Comparison of ENCODE assay signal across 18 cellular contexts in the genomic region with DNA sequence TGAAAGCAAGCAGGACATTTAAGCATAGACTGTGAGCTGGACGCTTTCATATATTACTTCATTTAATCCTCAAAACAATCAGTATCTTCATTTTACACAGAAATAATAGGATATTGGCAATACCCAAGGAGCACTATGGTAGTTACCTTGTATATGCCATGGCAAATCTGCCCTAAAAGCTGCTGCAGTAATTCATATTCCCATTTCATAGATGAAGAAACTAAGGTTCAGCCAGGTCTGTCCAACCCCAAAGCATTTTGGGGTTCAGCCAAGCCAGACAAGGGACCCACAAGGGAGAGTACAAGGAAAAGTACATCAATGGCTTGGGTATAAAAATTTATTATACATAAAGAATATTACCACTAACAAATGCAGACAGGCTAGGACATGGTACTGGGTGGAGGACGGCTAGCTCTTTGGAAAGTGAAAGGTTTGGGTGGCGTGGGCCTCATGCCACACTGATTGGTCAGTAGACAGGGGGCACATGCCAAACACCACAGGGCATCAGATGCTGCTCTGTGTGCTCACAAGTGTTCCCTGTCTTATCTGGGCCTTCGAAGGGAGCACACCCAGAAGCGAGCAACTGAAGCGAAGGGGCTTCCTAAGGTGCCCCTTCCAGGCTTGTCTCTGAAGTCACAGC. TPM values are rescaled to one million over a fixed set of nuclear protein-coding genes. Genes with fewer than 3 reads are reported as not detected.
DNase-seq lines count a peak whose midpoint lies in the region; ATAC-seq and TF ChIP-seq lines count a peak whose summit lies in the region.
"Had no signal": no experiment of that assay in that cellular context is flagged by ENCODE, and none has a peak within 500 bp of the region (broad histone marks: within the 10 kb centered on the region; RNA-seq: fewer than 3 reads in every experiment).

No MANE protein-coding gene starts in this region.

- peaks cover 48% of the 10 kb centered on the region for H3K4me1 Mint-ChIP-seq in activated CD4-positive, alpha-beta T cell treated with anti-CD3 and anti-CD28 coated beads, Interleukin-2, amount 10 ng/mL, durations not matched to agents 7 days and 5 days
- peaks cover 41% of the 10 kb centered on the region for H3K4me1 Mint-ChIP-seq in activated naive CD8-positive, alpha-beta T cell treated with anti-CD3 and anti-CD28 coated beads for 36 hours
- H3K4me1 Mint-ChIP-seq in stimulated activated effector memory CD8-positive, alpha-beta T cell treated with anti-CD3 and anti-CD28 coated beads, Interleukin-12 subunit alpha, Interleukin-12 subunit beta, amount 100 ng/mL, for 72 hours: peaks cover 47% of the 10 kb centered on the region

- no peak for TF ChIP-seq CTCF in mammary epithelial cell (conservative IDR thresholded peaks at IDR 0.05 in 1 of 2, IDR thresholded peaks at IDR 0.05 in 1 of 2; ENCODE audit: extremely low read depth in 1 of 2, insufficient read depth in 1 of 2, low read depth in 1 of 2, low read length in 2 of 2)

- DNase-seq in activated CD4-positive, alpha-beta T cell treated with anti-CD3 and anti-CD28 coated beads, Interleukin-2, amount 10 ng/mL, durations not matched to agents 7 days and 5 days: no peak
- no peak for DNase-seq in activated CD4-positive, alpha-beta T cell treated with anti-CD3 and anti-CD28 coated beads, Interleukin-2, amount 50 U/mL, for 1 hour
- no peak for DNase-seq in activated naive CD8-positive, alpha-beta T cell treated with anti-CD3 and anti-CD28 coated beads for 36 hours
- DNase-seq in stimulated activated effector memory CD8-positive, alpha-beta T cell treated with anti-CD3 and anti-CD28 coated beads, Interleukin-12 subunit alpha, Interleukin-12 subunit beta, amount 100 ng/mL, for 72 hours (ENCODE audit: low spot score in 2 of 2): peak in 1 of 2 donors; percentile 57
- DNase-seq in mammary epithelial cell: no peak
- no peak for DNase-seq in NOMO-1 treated with dmso at 0.1 percent for 144 hours (lab: John Stamatoyannopoulos, UW; ENCODE audit: unreplicated experiment)
- DNase-seq: activated gamma-delta T cell, COR-L47, esophagus squamous epithelium, GDM1, midbrain, NCI-H1436, NCI-H2227 treated with DMSO at 0.1 percent for 48 hours, SHP77 treated with DMSO at 0.1 percent for 48 hours had no signal

- in situ Hi-C loops in mammary epithelial cell (cut with MboI; ENCODE audit: low sequenced_read_pairs in 2 of 2): no loop called here

- no peaks in the 10 kb centered on the region for H3K9me3 ChIP-seq in mammary epithelial cell (replicated peaks; ENCODE audit: insufficient read depth, low read length)
- H3K9me3 ChIP-seq: A549, esophagus squamous epithelium, transverse colon had no signal

- no peak overlapping the region for H2AFZ ChIP-seq in mammary epithelial cell (ENCODE audit: low read depth, low read length)

- no peaks in the 10 kb centered on the region for H4K20me1 ChIP-seq in mammary epithelial cell (ENCODE audit: insufficient read depth, low read length)

- H3K36me3 Mint-ChIP-seq in activated CD4-positive, alpha-beta T cell treated with anti-CD3 and anti-CD28 coated beads, Interleukin-2, amount 10 ng/mL, durations not matched to agents 7 days and 5 days (ENCODE audit: low read depth): peaks cover 77% of the 10 kb centered on the region
- H3K36me3 Mint-ChIP-seq in activated naive CD8-positive, alpha-beta T cell treated with anti-CD3 and anti-CD28 coated beads for 36 hours: peaks cover 73% of the 10 kb centered on the region
- peaks cover 85% of the 10 kb centered on the region for H3K36me3 Mint-ChIP-seq in stimulated activated effector memory CD8-positive, alpha-beta T cell treated with anti-CD3 and anti-CD28 coated beads, Interleukin-12 subunit alpha, Interleukin-12 subunit beta, amount 100 ng/mL, for 72 hours

- H3K79me2 ChIP-seq in mammary epithelial cell (ENCODE audit: insufficient read depth, low read length): no peaks in the 10 kb centered on the region

- CTCF ChIA-PET in activated CD4-positive, alpha-beta T cell treated with anti-CD3 and anti-CD28 coated beads, Interleukin-2, amount 10 ng/mL, durations not matched to agents 7 days and 5 days (lab: Charles Lee): interaction anchor here (0.6 to 1.4 kb wide), 2 partner anchors 9 to 172 kb away, joined by 3 to 5 read pairs; no protein-coding TSS in a partner anchor
- CTCF ChIA-PET in mammary epithelial cell (lab: Charles Lee; ENCODE audit: low non-redundant PET): no interaction called here

- H3K27me3 Mint-ChIP-seq in activated CD4-positive, alpha-beta T cell treated with anti-CD3 and anti-CD28 coated beads, Interleukin-2, amount 10 ng/mL, durations not matched to agents 7 days and 5 days: no peaks in the 10 kb centered on the region
- peaks cover 4% of the 10 kb centered on the region for H3K27me3 Mint-ChIP-seq in activated naive CD8-positive, alpha-beta T cell treated with anti-CD3 and anti-CD28 coated beads for 36 hours

- dilution Hi-C loops in mammary epithelial cell (cut with HindIII; ENCODE audit: low sequenced_read_pairs): no loop called here

- peaks cover 19% of the 10 kb centered on the region for H3K36me3 ChIP-seq in mammary epithelial cell (ENCODE audit: insufficient read depth, low read length)

- H3K4me2 ChIP-seq in mammary epithelial cell (ENCODE audit: insufficient read depth, low read depth, low read length): no peak overlapping the region
- H3K4me2 ChIP-seq: A549 had no signal

- BruUV-seq in mammary epithelial cell (replicated peaks; lab: Mats Ljungman, UMichigan): no TSS peak

- no peaks in the 10 kb centered on the region for H3K27me3 ChIP-seq in mammary epithelial cell (ENCODE audit: insufficient read depth, low read length)
- H3K27me3 ChIP-seq: esophagus squamous epithelium, transverse colon had no signal

- peak overlapping the region; percentile 53 for H3K4me3 Mint-ChIP-seq in activated CD4-positive, alpha-beta T cell treated with anti-CD3 and anti-CD28 coated beads, Interleukin-2, amount 10 ng/mL, durations not matched to agents 7 days and 5 days
- H3K4me3 Mint-ChIP-seq in activated naive CD8-positive, alpha-beta T cell treated with anti-CD3 and anti-CD28 coated beads for 36 hours: peak overlapping the region; percentile 23
- peak overlapping the region; percentile 55 for H3K4me3 Mint-ChIP-seq in stimulated activated effector memory CD8-positive, alpha-beta T cell treated with anti-CD3 and anti-CD28 coated beads, Interleukin-12 subunit alpha, Interleukin-12 subunit beta, amount 100 ng/mL, for 72 hours

- WGBS in mammary epithelial cell (ENCODE audit: low coverage, missing lambda C conversion rate): 92% methylated on average over 6 of the region's 6 CpGs

- peaks cover 5% of the 10 kb centered on the region for H3K9me3 Mint-ChIP-seq in activated CD4-positive, alpha-beta T cell treated with anti-CD3 and anti-CD28 coated beads, Interleukin-2, amount 10 ng/mL, durations not matched to agents 7 days and 5 days
- H3K9me3 Mint-ChIP-seq in activated naive CD8-positive, alpha-beta T cell treated with anti-CD3 and anti-CD28 coated beads for 36 hours: peaks cover 10% of the 10 kb centered on the region
- peaks cover 3% of the 10 kb centered on the region for H3K9me3 Mint-ChIP-seq in stimulated activated effector memory CD8-positive, alpha-beta T cell treated with anti-CD3 and anti-CD28 coated beads, Interleukin-12 subunit alpha, Interleukin-12 subunit beta, amount 100 ng/mL, for 72 hours

- H3K4me3 ChIP-seq in mammary epithelial cell (replicated peaks in 1 of 3; ENCODE audit: insufficient read depth in 1 of 3, low read depth in 2 of 3, low read length in 3 of 3): no peak overlapping the region
- H3K4me3 ChIP-seq: A549, esophagus squamous epithelium, transverse colon had no signal

- peak overlapping the region; percentile 86 for H3K27ac Mint-ChIP-seq in activated CD4-positive, alpha-beta T cell treated with anti-CD3 and anti-CD28 coated beads, Interleukin-2, amount 10 ng/mL, durations not matched to agents 7 days and 5 days
- peak overlapping the region; percentile 88 for H3K27ac Mint-ChIP-seq in activated naive CD8-positive, alpha-beta T cell treated with anti-CD3 and anti-CD28 coated beads for 36 hours
- peak overlapping the region; percentile 88 for H3K27ac Mint-ChIP-seq in stimulated activated effector memory CD8-positive, alpha-beta T cell treated with anti-CD3 and anti-CD28 coated beads, Interleukin-12 subunit alpha, Interleukin-12 subunit beta, amount 100 ng/mL, for 72 hours

- intact Hi-C loops in mammary epithelial cell (cut with micrococcal nuclease): loop anchor here (10.0 kb wide), 1 partner anchor 186 kb away; no protein-coding TSS in a partner anchor

- POLR2A ChIA-PET in activated CD4-positive, alpha-beta T cell treated with anti-CD3 and anti-CD28 coated beads, Interleukin-2, amount 10 ng/mL, durations not matched to agents 7 days and 5 days (lab: Charles Lee): no interaction called here

- peaks cover 25% of the 10 kb centered on the region for H3K4me1 ChIP-seq in mammary epithelial cell (ENCODE audit: insufficient read depth, low read length)
- H3K4me1 ChIP-seq: A549 had no signal

- H3K9ac ChIP-seq in mammary epithelial cell (ENCODE audit: insufficient read depth, low read length): no peak overlapping the region

- no peak overlapping the region for H3K27ac ChIP-seq in mammary epithelial cell (ENCODE audit: insufficient read depth, low read depth, low read length)
- H3K27ac ChIP-seq: A549 had no signal

- peak; percentile 1 for ATAC-seq in HG03457 (IDR thresholded peaks at IDR 0.05; ENCODE audit: unreplicated experiment)
- no peak for ATAC-seq in stimulated activated effector memory CD8-positive, alpha-beta T cell treated with anti-CD3 and anti-CD28 coated beads, Interleukin-12 subunit alpha, Interleukin-12 subunit beta, amount 100 ng/mL, for 72 hours
- ATAC-seq in GM18502 (IDR thresholded peaks at IDR 0.05; ENCODE audit: poor library complexity, unreplicated experiment): no peak
- ATAC-seq: A549 had no signal

RNA-seq across cellular contexts. Expression of gene PTAFR, which starts 23.9 kb away (rescaled TPM):
- total RNA-seq in activated CD4-positive, alpha-beta T cell treated with anti-CD3 and anti-CD28 coated beads, Interleukin-2, amount 10 ng/mL, durations not matched to agents 7 days and 5 days: under 1 TPM; 0.20 to 0.56 TPM
- total RNA-seq in activated naive CD8-positive, alpha-beta T cell treated with anti-CD3 and anti-CD28 coated beads for 36 hours: under 1 TPM; 0.22 to 0.29 TPM
- total RNA-seq in mammary epithelial cell: 10 to 100 TPM in 1 of 2 donors, 1 to 10 TPM in 1; 1.8 to 10.9 TPM
- 38.1 TPM for polyA plus RNA-seq in mammary epithelial cell
- 25.8 TPM for polyA minus RNA-seq in mammary epithelial cell

RNA-seq across cellular contexts. Expression of gene DNAJC8, which starts 32.5 kb away (rescaled TPM):
- 100 to 1,000 TPM; 110 to 128 TPM for total RNA-seq in activated CD4-positive, alpha-beta T cell treated with anti-CD3 and anti-CD28 coated beads, Interleukin-2, amount 10 ng/mL, durations not matched to agents 7 days and 5 days
- total RNA-seq in activated naive CD8-positive, alpha-beta T cell treated with anti-CD3 and anti-CD28 coated beads for 36 hours: 100 to 1,000 TPM; 109 to 121 TPM
- 10 to 100 TPM; 36.0 to 68.9 TPM for total RNA-seq in mammary epithelial cell
- 55.0 TPM for polyA plus RNA-seq in mammary epithelial cell
- 24.7 TPM for polyA minus RNA-seq in mammary epithelial cell

RNA-seq across cellular contexts. Expression of gene ATP5IF1, which starts 35.6 kb away (rescaled TPM):
- 100 to 1,000 TPM; 172 to 189 TPM for total RNA-seq in activated CD4-positive, alpha-beta T cell treated with anti-CD3 and anti-CD28 coated beads, Interleukin-2, amount 10 ng/mL, durations not matched to agents 7 days and 5 days
- total RNA-seq in activated naive CD8-positive, alpha-beta T cell treated with anti-CD3 and anti-CD28 coated beads for 36 hours: 100 to 1,000 TPM; 180 to 197 TPM
- total RNA-seq in mammary epithelial cell: 100 to 1,000 TPM; 114 to 244 TPM
- 399 TPM for polyA plus RNA-seq in mammary epithelial cell
- 24.8 TPM for polyA minus RNA-seq in mammary epithelial cell

RNA-seq across cellular contexts. Expression of gene SESN2, which starts 59.0 kb away (rescaled TPM):
- total RNA-seq in activated CD4-positive, alpha-beta T cell treated with anti-CD3 and anti-CD28 coated beads, Interleukin-2, amount 10 ng/mL, durations not matched to agents 7 days and 5 days: 10 to 100 TPM; 11.7 to 11.8 TPM
- 10 to 100 TPM; 35.4 to 36.3 TPM for total RNA-seq in activated naive CD8-positive, alpha-beta T cell treated with anti-CD3 and anti-CD28 coated beads for 36 hours
- total RNA-seq in mammary epithelial cell: 10 to 100 TPM; 83.0 to 98.5 TPM
- polyA plus RNA-seq in mammary epithelial cell: 21.5 TPM
- polyA minus RNA-seq in mammary epithelial cell: 23.6 TPM
